Comparison of ENCODE assay signal across 18 cellular contexts in the genomic region with DNA sequence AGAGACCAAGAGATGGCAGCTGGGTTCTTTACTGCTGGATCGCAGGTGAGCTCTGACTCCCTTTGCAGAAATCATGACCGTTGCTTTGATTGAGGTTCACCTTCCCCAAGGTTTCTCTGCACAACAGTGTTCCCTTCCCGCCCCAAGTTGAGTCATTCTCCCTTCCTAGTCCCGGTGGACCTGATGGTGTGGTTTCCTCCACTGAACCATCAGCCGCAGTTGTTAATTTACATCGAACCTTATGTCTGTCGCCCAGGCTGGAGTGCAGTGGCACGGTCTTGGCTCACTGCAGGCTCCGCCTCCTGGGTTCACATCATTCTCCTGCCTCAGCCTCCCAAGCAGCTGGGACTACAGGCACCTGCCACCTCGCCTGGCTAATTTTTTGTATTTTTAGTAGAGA. TPM values are rescaled to one million over a fixed set of nuclear protein-coding genes. Genes with fewer than 3 reads are reported as not detected.
A peak's percentile ranks its signal among the peaks of the same experiment; 100 is the strongest.
DNase-seq lines count a peak whose midpoint lies in the region; ATAC-seq and TF ChIP-seq lines count a peak whose summit lies in the region.
"Had no signal": no experiment of that assay in that cellular context is flagged by ENCODE, and none has a peak within 500 bp of the region (broad histone marks: within the 10 kb centered on the region; RNA-seq: fewer than 3 reads in every experiment).

No MANE protein-coding gene starts in this region.

- H3K4me3 ChIP-seq in right atrium auricular region: no peak overlapping the region
- no peak overlapping the region for H3K4me3 ChIP-seq in right cardiac atrium (ENCODE audit: low read length)
- H3K4me3 ChIP-seq in SJSA1: no peak overlapping the region
- H3K4me3 ChIP-seq in thymus (ENCODE audit: low read length): no peak overlapping the region
- no peak overlapping the region for H3K4me3 ChIP-seq in upper lobe of left lung
- H3K4me3 ChIP-seq: ascending aorta, left ventricle myocardium inferior, mucosa of descending colon, sigmoid colon had no signal

- no peak for ATAC-seq in right cardiac atrium
- ATAC-seq in upper lobe of left lung (ENCODE audit: low FRiP score in 2 of 2): no peak
- ATAC-seq: mucosa of descending colon had no signal

- TF ChIP-seq CTCF in right atrium auricular region (IDR thresholded peaks at IDR 0.05) (no peak), upper lobe of left lung (IDR thresholded peaks at IDR 0.05) (no peak)

- no peaks in the 10 kb centered on the region for H3K9me3 ChIP-seq in right atrium auricular region
- no peaks in the 10 kb centered on the region for H3K9me3 ChIP-seq in right cardiac atrium (ENCODE audit: control insufficient read depth, low read length)
- H3K9me3 ChIP-seq in SJSA1 (replicated peaks): no peaks in the 10 kb centered on the region
- no peaks in the 10 kb centered on the region for H3K9me3 ChIP-seq in thymus (ENCODE audit: control insufficient read depth)
- H3K9me3 ChIP-seq in upper lobe of left lung: no peaks in the 10 kb centered on the region
- H3K9me3 ChIP-seq: ascending aorta, left ventricle myocardium inferior, mucosa of descending colon, sigmoid colon had no signal

- H3K27ac ChIP-seq in right atrium auricular region (no peak overlapping the region), right cardiac atrium (ENCODE audit: low read length) (no peak overlapping the region), SJSA1 (peak overlapping the region; percentile 36), thymus (ENCODE audit: low read depth) (peak overlapping the region; percentile 47), upper lobe of left lung (no peak overlapping the region)
- H3K27ac ChIP-seq: ascending aorta, left ventricle myocardium inferior, sigmoid colon had no signal

- intact Hi-C loops in right cardiac atrium (cut with DNase I) (no loop called here), posterior cingulate gyrus (cut with DNase I) (no loop called here)

- DNase-seq in right atrium auricular region (ENCODE audit: low spot score) (peak; percentile 2), right cardiac atrium (no peak), SJSA1 (ENCODE audit: low read depth in 1 of 2, low spot score in 2 of 2) (peak; percentile 69 to 71), ecto neural progenitor cell (ENCODE audit: low spot score) (peak; percentile 11), posterior cingulate gyrus (no peak), upper lobe of left lung (no peak), putamen (ENCODE audit: low spot score) (no peak)
- DNase-seq: activated CD4-positive, CD25-positive, alpha-beta regulatory T cell treated with anti-CD3 and anti-CD28 coated beads, Interleukin-2, amount 50 U/mL, for 72 hours; left ventricle myocardium inferior; mucosa of descending colon; NCI-H2081; NCI-H524; nucleus accumbens; SHP77; sigmoid colon; T-helper 9 cell had no signal

- H3K36me3 ChIP-seq in right atrium auricular region: peaks cover 91% of the 10 kb centered on the region
- H3K36me3 ChIP-seq in SJSA1: peaks cover 80% of the 10 kb centered on the region
- peaks cover 68% of the 10 kb centered on the region for H3K36me3 ChIP-seq in thymus (ENCODE audit: control insufficient read depth, insufficient read depth)
- peaks cover 44 to 93% (median 90%) of the 10 kb centered on the region in 4 donors for H3K36me3 ChIP-seq in upper lobe of left lung

- TF ChIP-seq EP300 in upper lobe of left lung (IDR thresholded peaks at IDR 0.05): no peak

- H3K4me1 ChIP-seq in right atrium auricular region (peaks cover 0 to 8% of the 10 kb centered on the region in 2 donors), right cardiac atrium (ENCODE audit: control insufficient read depth, insufficient read depth, low read length) (peaks cover 2% of the 10 kb centered on the region), SJSA1 (replicated peaks) (peaks cover 91% of the 10 kb centered on the region), thymus (ENCODE audit: control insufficient read depth, insufficient read depth, low read length) (peaks cover 28% of the 10 kb centered on the region), upper lobe of left lung (peaks cover 10 to 28% (median 14%) of the 10 kb centered on the region in 4 donors)

- WGBS in right cardiac atrium: 92% methylated on average over 10 of the region's 10 CpGs
- 98% methylated on average over 10 of the region's 10 CpGs for WGBS in thymus
- 92 to 95% methylated on average over 10 of the region's 10 CpGs for WGBS in upper lobe of left lung, 2 donors

- H3K27me3 ChIP-seq in right atrium auricular region (no peaks in the 10 kb centered on the region), right cardiac atrium (ENCODE audit: control insufficient read depth, insufficient read depth) (no peaks in the 10 kb centered on the region), SJSA1 (replicated peaks) (no peaks in the 10 kb centered on the region), thymus (ENCODE audit: control insufficient read depth, insufficient read depth) (no peaks in the 10 kb centered on the region), upper lobe of left lung (no peaks in the 10 kb centered on the region)
- H3K27me3 ChIP-seq: ascending aorta, sigmoid colon had no signal

- no peak for TF ChIP-seq POLR2A in upper lobe of left lung (IDR thresholded peaks at IDR 0.05)

RNA-seq across cellular contexts. Expression of a gene that starts 5.8 kb away (rescaled TPM):
- 1 to 10 TPM; 6.0 to 6.1 TPM for total RNA-seq in right atrium auricular region
- 1 to 10 TPM; 8.1 to 9.6 (median 8.6) TPM for total RNA-seq in right cardiac atrium
- 3.8 TPM for polyA plus RNA-seq in right cardiac atrium
- total RNA-seq in SJSA1 (2014; rRNA removed; shearing (Covaris generic)): 26.9 and 28.3 TPM in 2 replicates
- 9.8 TPM for polyA plus RNA-seq in thymus
- total RNA-seq in upper lobe of left lung: 10 to 100 TPM; 16.4 to 54.5 (median 18.2) TPM

RNA-seq across cellular contexts. Expression of a gene that starts 24.5 kb away (rescaled TPM):
- total RNA-seq in right atrium auricular region (not detected), right cardiac atrium (under 1 TPM; 0.21 to 0.40 (median 0.37) TPM), upper lobe of left lung (1 to 10 TPM in 2 of 6 donors, under 1 TPM in 3, not detected in 1; 0.59 to 3.1 (median 0.91) TPM)
- polyA plus RNA-seq in right cardiac atrium (0.41 TPM), thymus (2.8 TPM)
- 0.41 and 1.1 TPM in 2 replicates for total RNA-seq in SJSA1 (2014; rRNA removed; shearing (Covaris generic))
- total RNA-seq: left ventricle myocardium inferior had no signal

RNA-seq across cellular contexts. Expression of a gene that starts 57.2 kb away (rescaled TPM):
- total RNA-seq in right atrium auricular region: 1 to 10 TPM in 1 of 2 donors, under 1 TPM in 1; 0.59 to 1.2 TPM
- total RNA-seq in right cardiac atrium: under 1 TPM in 1 of 4 donors, not detected in 3; 0.84 TPM
- 0.09 TPM for polyA plus RNA-seq in right cardiac atrium
- total RNA-seq in SJSA1 (2014; rRNA removed; shearing (Covaris generic)): 0.37 and 1.8 TPM in 2 replicates
- 20.8 TPM for polyA plus RNA-seq in thymus
- total RNA-seq in upper lobe of left lung: 10 to 100 TPM in 5 of 6 donors, 1 to 10 TPM in 1; 8.0 to 25.2 (median 14.2) TPM
- total RNA-seq: left ventricle myocardium inferior had no signal

Comparison
In these comparisons a context has a peak if more than half of its experiments do, and no peak if none do; other contexts are left out.
1. DNase-seq: peak in right atrium auricular region (single experiment), SJSA1 (2 of 2) and ecto neural progenitor cell (single experiment); none in right cardiac atrium (0 of 3), posterior cingulate gyrus (0 of 10), upper lobe of left lung (0 of 2) and putamen (single experiment).
2. H3K27ac ChIP-seq: peak in SJSA1 (single experiment) and thymus (single experiment); none in right atrium auricular region (0 of 2), right cardiac atrium (single experiment) and upper lobe of left lung (0 of 4).